ENCODE assay signal across 26 cellular contexts in the genomic region with DNA sequence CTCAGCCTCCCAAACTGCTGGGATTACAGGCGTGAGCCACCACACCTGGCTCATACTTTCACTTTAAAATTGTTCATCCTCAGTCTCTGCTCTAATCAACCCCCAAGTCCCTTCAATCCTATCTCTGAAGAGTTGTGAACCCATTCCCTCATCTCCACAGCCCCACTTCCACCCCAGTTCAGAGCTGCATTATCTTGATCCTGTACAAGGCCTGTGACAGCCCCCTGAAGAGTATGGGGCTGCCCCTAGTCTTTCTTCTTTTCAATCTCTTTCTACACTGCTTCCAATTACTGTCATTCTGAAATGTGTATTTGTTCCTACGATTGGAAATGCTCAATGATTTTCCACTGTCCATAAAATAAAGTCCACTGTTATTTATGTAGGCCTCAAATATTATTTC.
"Had no signal": no experiment of that assay in that cellular context is flagged by ENCODE, and none has a peak within 500 bp of the region (broad histone marks: within the 10 kb centered on the region; RNA-seq: fewer than 3 reads in every experiment).

No MANE protein-coding gene starts in this region.

- H3K4me3 ChIP-seq: adrenal gland, ascending aorta, SK-N-MC, thoracic aorta had no signal

- H3K9me3 Mint-ChIP-seq: activated CD4-positive, alpha-beta memory T cell treated with anti-CD3 and anti-CD28 coated beads for 36 hours; dendritic cell treated with granulocyte-macrophage colony-stimulating factor and Interleukin-4, amounts not matched to agents 40 ng/mL and 50 ng/mL, for 4 days; natural killer cell; stimulated activated naive B cell treated with anti-CD40 and anti-IgM and Interleukin-4, amounts not matched to agents 10 μg/mL and 1 μg/mL and 100 μg/mL, for 72 hours had no signal

- H3K27ac ChIP-seq: adrenal gland, ascending aorta, brain microvascular endothelial cell, SK-N-MC, thoracic aorta, WERI-Rb-1 had no signal

- DNase-seq: activated CD4-positive, alpha-beta memory T cell treated with anti-CD3 and anti-CD28 coated beads for 36 hours; activated CD4-positive, alpha-beta T cell treated with anti-CD3 and anti-CD28 coated beads for 1 hour; activated CD8-positive, alpha-beta memory T cell treated with anti-CD3 and anti-CD28 coated beads, Interleukin-2, amount 10 ng/mL, durations not matched to agents 7 days and 5 days; activated effector memory CD4-positive, alpha-beta T cell treated with Interleukin-2 at 50 U/mL for 16 hours; activated naive CD4-positive, alpha-beta T cell treated with anti-CD3 and anti-CD28 coated beads, Interleukin-2, amount 10 ng/mL, durations not matched to agents 7 days and 5 days; activated T-cell treated with anti-CD3 and anti-CD28 coated beads for 4 hours; adrenal gland; brain microvascular endothelial cell; caudate nucleus; effector CD8-positive, alpha-beta T cell; foreskin melanocyte; hypothalamus; left ventricle myocardium superior; mammary epithelial cell; midbrain; natural killer cell; stimulated activated CD4-positive, alpha-beta T cell treated with anti-CD3 and anti-CD28 coated beads, Interleukin-2, amount 100 ng/mL, for 48 hours; stimulated activated CD8-positive, alpha-beta memory T cell treated with anti-CD3 and anti-CD28 coated beads, Interleukin-4, amount 100 ng/mL, for 48 hours; stimulated activated naive B cell treated with anti-CD40 and anti-IgM and Interleukin-4, amounts not matched to agents 10 μg/mL and 1 μg/mL and 100 μg/mL, for 72 hours; SW 1271; WERI-Rb-1 had no signal

- H3K27ac Mint-ChIP-seq: activated CD4-positive, alpha-beta memory T cell treated with anti-CD3 and anti-CD28 coated beads for 36 hours; activated CD8-positive, alpha-beta memory T cell treated with anti-CD3 and anti-CD28 coated beads, Interleukin-2, amount 10 ng/mL, durations not matched to agents 7 days and 5 days; activated naive CD4-positive, alpha-beta T cell treated with anti-CD3 and anti-CD28 coated beads, Interleukin-2, amount 10 ng/mL, durations not matched to agents 7 days and 5 days; dendritic cell treated with granulocyte-macrophage colony-stimulating factor and Interleukin-4, amounts not matched to agents 40 ng/mL and 50 ng/mL, for 4 days; stimulated activated naive B cell treated with anti-CD40 and anti-IgM and Interleukin-4, amounts not matched to agents 10 μg/mL and 1 μg/mL and 100 μg/mL, for 72 hours; T-helper 2 cell treated with Interferon-gamma antibody and Interleukin-4, amounts not matched to agents 5 μg/mL and 100 μg/mL, for 36 hours had no signal

- H3K36me3 Mint-ChIP-seq: activated CD4-positive, alpha-beta memory T cell treated with anti-CD3 and anti-CD28 coated beads for 36 hours; natural killer cell had no signal

- H3K27me3 ChIP-seq: adrenal gland, ascending aorta, brain microvascular endothelial cell had no signal

- H3K4me1 ChIP-seq: adrenal gland, ascending aorta had no signal

- H3K4me3 Mint-ChIP-seq: activated CD4-positive, alpha-beta memory T cell treated with anti-CD3 and anti-CD28 coated beads for 36 hours; activated CD8-positive, alpha-beta memory T cell treated with anti-CD3 and anti-CD28 coated beads, Interleukin-2, amount 10 ng/mL, durations not matched to agents 7 days and 5 days; activated naive CD4-positive, alpha-beta T cell treated with anti-CD3 and anti-CD28 coated beads, Interleukin-2, amount 10 ng/mL, durations not matched to agents 7 days and 5 days; dendritic cell treated with granulocyte-macrophage colony-stimulating factor and Interleukin-4, amounts not matched to agents 40 ng/mL and 50 ng/mL, for 4 days; natural killer cell; stimulated activated naive B cell treated with anti-CD40 and anti-IgM and Interleukin-4, amounts not matched to agents 10 μg/mL and 1 μg/mL and 100 μg/mL, for 72 hours; T-helper 2 cell treated with Interferon-gamma antibody and Interleukin-4, amounts not matched to agents 5 μg/mL and 100 μg/mL, for 36 hours had no signal

- H3K27me3 Mint-ChIP-seq: activated CD4-positive, alpha-beta memory T cell treated with anti-CD3 and anti-CD28 coated beads for 36 hours; activated CD8-positive, alpha-beta memory T cell treated with anti-CD3 and anti-CD28 coated beads, Interleukin-2, amount 10 ng/mL, durations not matched to agents 7 days and 5 days; dendritic cell treated with granulocyte-macrophage colony-stimulating factor and Interleukin-4, amounts not matched to agents 40 ng/mL and 50 ng/mL, for 4 days; stimulated activated naive B cell treated with anti-CD40 and anti-IgM and Interleukin-4, amounts not matched to agents 10 μg/mL and 1 μg/mL and 100 μg/mL, for 72 hours had no signal

- ATAC-seq: activated CD8-positive, alpha-beta memory T cell treated with anti-CD3 and anti-CD28 coated beads, Interleukin-2, amount 10 ng/mL, durations not matched to agents 7 days and 5 days; left ventricle myocardium superior; natural killer cell; stimulated activated naive B cell treated with anti-CD40 and anti-IgM and Interleukin-4, amounts not matched to agents 10 μg/mL and 1 μg/mL and 100 μg/mL, for 72 hours had no signal

- H3K9me3 ChIP-seq: adrenal gland, ascending aorta, thoracic aorta had no signal
